11 cellular contexts compared by ENCODE assay signal in genomic region chr10:17989908-17990767, GRCh38. TPM values are rescaled to one million over a fixed set of nuclear protein-coding genes. Genes with fewer than 3 reads are reported as not detected.
DNase-seq lines count a peak whose midpoint lies in the region; ATAC-seq, FAIRE-seq and TF ChIP-seq lines count a peak whose summit lies in the region.
"Had no signal": no experiment of that assay in that cellular context is flagged by ENCODE, and none has a peak within 500 bp of the region (broad histone marks: within the 10 kb centered on the region; RNA-seq: fewer than 3 reads in every experiment).

No MANE protein-coding gene starts in this region.

- H3K27ac Mint-ChIP-seq in astrocyte (ENCODE audit: unreplicated experiment) (peak overlapping the region; percentile 88), natural killer cell (no peak overlapping the region)

- H3K4me3 Mint-ChIP-seq in astrocyte (ENCODE audit: unreplicated experiment) (no peak overlapping the region), natural killer cell (no peak overlapping the region)

- H3K27me3 ChIP-seq in A673 (replicated peaks; ENCODE audit: insufficient read depth, low read depth, low read length, poor library complexity) (no peaks in the 10 kb centered on the region), astrocyte (ENCODE audit: insufficient read depth, low read length) (no peaks in the 10 kb centered on the region), ascending aorta (no peaks in the 10 kb centered on the region)

- H3K79me2 ChIP-seq in astrocyte (ENCODE audit: insufficient read depth, low read length), result no peaks in the 10 kb centered on the region

- peak; percentile 26 for DNase-seq in A673 (ENCODE audit: low spot score)
- peak; percentile 82 for DNase-seq in astrocyte (ENCODE audit: low read depth)
- DNase-seq in ascending aorta (ENCODE audit: low spot score in 2 of 2), result no peak
- no peak for DNase-seq in G401 (ENCODE audit: low spot score)
- no peak for DNase-seq in iPS-NIHi11 (ENCODE audit: low spot score)
- no peak for DNase-seq in natural killer cell
- DNase-seq: NCI-H510A treated with DMSO at 0.1 percent for 48 hours had no signal

- H3K9ac ChIP-seq in astrocyte (ENCODE audit: low read length), result no peak overlapping the region

- H3K4me1 ChIP-seq in A673 (ENCODE audit: insufficient read depth, low read length, poor library complexity, severe bottlenecking) (no peaks in the 10 kb centered on the region), astrocyte (ENCODE audit: insufficient read depth, low read length) (peaks cover 8% of the 10 kb centered on the region), ascending aorta (no peaks in the 10 kb centered on the region)

- H3K27ac ChIP-seq in A673 (ENCODE audit: low read depth, low read length, poor library complexity, severe bottlenecking), result no peak overlapping the region
- peak overlapping the region; percentile 39 for H3K27ac ChIP-seq in astrocyte (ENCODE audit: low read depth, low read length)
- H3K27ac ChIP-seq in ascending aorta, result no peak overlapping the region
- H3K27ac ChIP-seq: C4-2B had no signal

- peak; percentile 84 for ATAC-seq in GM19463 (IDR thresholded peaks at IDR 0.05; ENCODE audit: unreplicated experiment)
- ATAC-seq in HG03280 (IDR thresholded peaks at IDR 0.05; ENCODE audit: unreplicated experiment), result peak; percentile 76
- no peak for ATAC-seq in natural killer cell

- in situ Hi-C loops in G401 (cut with HindIII; ENCODE audit: low sequenced_read_pairs), result no loop called here

- peak; percentile 76 for FAIRE-seq in astrocyte (lab: Jason Lieb, UNC)

- TF ChIP-seq CTCF in A673 (conservative IDR thresholded peaks at IDR 0.05; ENCODE audit: low read depth, low read length) (no peak), astrocyte (IDR thresholded peaks at IDR 0.05; ENCODE audit: insufficient read depth, low read depth, low read length) (no peak), ascending aorta (IDR thresholded peaks at IDR 0.05) (no peak), natural killer cell (IDR thresholded peaks at IDR 0.05) (no peak)

- no peaks in the 10 kb centered on the region for H3K9me3 ChIP-seq in A673 (ENCODE audit: low read depth, low read length, poor library complexity, severe bottlenecking)
- H3K9me3 ChIP-seq in astrocyte (ENCODE audit: insufficient read depth, low read depth, low read length), result no peaks in the 10 kb centered on the region
- no peaks in the 10 kb centered on the region for H3K9me3 ChIP-seq in ascending aorta

- no peak overlapping the region for H2AFZ ChIP-seq in astrocyte (ENCODE audit: low read depth, low read length)

- H3K4me3 ChIP-seq in A673 (ENCODE audit: low read depth, low read length, poor library complexity, severe bottlenecking), result no peak overlapping the region
- H3K4me3 ChIP-seq in astrocyte (ENCODE audit: insufficient read depth, low read depth, low read length), result no peak overlapping the region
- no peak overlapping the region for H3K4me3 ChIP-seq in ascending aorta

- H3K27me3 Mint-ChIP-seq in astrocyte (ENCODE audit: low read depth, unreplicated experiment) (no peaks in the 10 kb centered on the region), natural killer cell (ENCODE audit: low read depth in 2 of 2) (no peaks in the 10 kb centered on the region)

- H3K4me1 Mint-ChIP-seq in astrocyte (ENCODE audit: low read depth, unreplicated experiment) (peaks cover 15% of the 10 kb centered on the region), natural killer cell (no peaks in the 10 kb centered on the region)

- H4K20me1 ChIP-seq in astrocyte (ENCODE audit: insufficient read depth, low read length), result no peaks in the 10 kb centered on the region

- CTCF ChIA-PET in A673 (lab: Charles Lee), result interaction anchor here (0.5 kb wide), 1 partner anchor 28 kb away, joined by 5 read pairs; no protein-coding TSS in a partner anchor

- peak overlapping the region; percentile 7 for H3K4me2 ChIP-seq in astrocyte (ENCODE audit: low read length)

- POLR2A ChIA-PET in A673 (lab: Charles Lee; ENCODE audit: low non-redundant PET), result no interaction called here

- intact Hi-C loops in A673 (cut with micrococcal nuclease; ENCODE audit: unreplicated experiment), result no loop called here
- intact Hi-C loops in ascending aorta (cut with DNase I), result no loop called here
- intact Hi-C loops in natural killer cell (cut with micrococcal nuclease), result no loop called here

- H3K36me3 ChIP-seq in A673 (ENCODE audit: insufficient read depth, low read length, poor library complexity, severe bottlenecking), result no peaks in the 10 kb centered on the region
- no peaks in the 10 kb centered on the region for H3K36me3 ChIP-seq in astrocyte (ENCODE audit: insufficient read depth, low read length)
- no peaks in the 10 kb centered on the region for H3K36me3 ChIP-seq in ascending aorta

- BruUV-seq in A673 (replicated peaks; lab: Mats Ljungman, UMichigan), result no TSS peak

- H3K36me3 Mint-ChIP-seq in astrocyte (ENCODE audit: low read depth, unreplicated experiment) (no peaks in the 10 kb centered on the region), natural killer cell (no peaks in the 10 kb centered on the region)

- peaks cover 3% of the 10 kb centered on the region for H3K9me3 Mint-ChIP-seq in astrocyte (ENCODE audit: unreplicated experiment)
- no peaks in the 10 kb centered on the region for H3K9me3 Mint-ChIP-seq in natural killer cell

RNA-seq across cellular contexts. Expression of gene SLC39A12, which starts 38.4 kb away (rescaled TPM):
- total RNA-seq in A673 (2021) (not detected in 2 replicates), astrocyte (not detected in 2 replicates), ascending aorta (not detected), natural killer cell (not detected)
- not detected in 2 replicates for total RNA-seq in G401 (2014; rRNA removed; shearing (Covaris generic))
- total RNA-seq: cardiac septum had no signal

Comparison
In these comparisons a context has a peak if more than half of its experiments do, and no peak if none do; other contexts are left out.
1. DNase-seq: peak in A673 (single experiment) and astrocyte (single experiment); none in ascending aorta (0 of 2), G401 (single experiment), iPS-NIHi11 (single experiment) and natural killer cell (single experiment).
2. ATAC-seq: peak in GM19463 (single experiment) and HG03280 (single experiment); none in natural killer cell (0 of 3).